10 cellular contexts compared by ENCODE assay signal in the genomic region with DNA sequence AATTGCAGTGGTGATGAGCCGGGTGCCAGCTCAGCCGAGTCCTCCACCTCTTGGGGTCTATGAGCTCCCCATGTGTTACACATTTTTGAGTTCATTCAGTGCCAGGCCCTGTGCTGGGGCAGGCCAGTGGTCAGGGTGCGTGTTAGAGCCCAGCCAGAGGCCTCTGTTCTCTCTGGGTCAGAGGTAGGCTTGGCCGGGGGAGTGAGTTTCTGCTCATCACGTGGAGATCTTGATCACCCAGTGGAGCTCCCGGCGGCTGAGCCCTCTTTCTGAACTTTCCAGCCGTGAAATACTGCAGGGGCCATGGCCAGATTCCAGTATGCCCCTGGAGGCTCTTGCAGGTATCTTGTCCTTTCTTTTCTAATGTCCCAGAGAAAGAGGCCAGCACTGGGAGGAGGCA.
"Had no signal": no experiment of that assay in that cellular context is flagged by ENCODE, and none has a peak within 500 bp of the region (broad histone marks: within the 10 kb centered on the region; RNA-seq: fewer than 3 reads in every experiment).

No MANE protein-coding gene starts in this region.

- DNase-seq: activated naive CD4-positive, alpha-beta T cell treated with anti-CD3 and anti-CD28 coated beads for 36 hours; activated naive CD8-positive, alpha-beta T cell treated with anti-CD3 and anti-CD28 coated beads, Interleukin-2, amount 50 U/mL, for 24 hours; aorta; dorsolateral prefrontal cortex; sigmoid colon; stimulated activated CD4-positive, alpha-beta T cell treated with anti-CD3 and anti-CD28 coated beads, Interleukin-1b, Interleukin-23, amount 100 ng/mL, for 48 hours; stimulated activated naive CD8-positive, alpha-beta T cell treated with anti-CD3 and anti-CD28 coated beads, Interleukin-15, amount 100 ng/mL, for 72 hours; testis had no signal

- FAIRE-seq: pancreas had no signal

- H3K4me3 ChIP-seq: breast epithelium, dorsolateral prefrontal cortex, pancreas, sigmoid colon, testis had no signal

- H3K36me3 ChIP-seq: breast epithelium, pancreas, sigmoid colon had no signal

- H3K27me3 ChIP-seq: breast epithelium, dorsolateral prefrontal cortex, pancreas, sigmoid colon, testis had no signal

- H3K27ac ChIP-seq: breast epithelium, dorsolateral prefrontal cortex, pancreas, sigmoid colon, testis had no signal

- H3K9me3 ChIP-seq: breast epithelium, pancreas, sigmoid colon, testis had no signal

- H3K4me1 ChIP-seq: breast epithelium, sigmoid colon, testis had no signal
